8 cellular contexts compared by ENCODE assay signal in the genomic region with DNA sequence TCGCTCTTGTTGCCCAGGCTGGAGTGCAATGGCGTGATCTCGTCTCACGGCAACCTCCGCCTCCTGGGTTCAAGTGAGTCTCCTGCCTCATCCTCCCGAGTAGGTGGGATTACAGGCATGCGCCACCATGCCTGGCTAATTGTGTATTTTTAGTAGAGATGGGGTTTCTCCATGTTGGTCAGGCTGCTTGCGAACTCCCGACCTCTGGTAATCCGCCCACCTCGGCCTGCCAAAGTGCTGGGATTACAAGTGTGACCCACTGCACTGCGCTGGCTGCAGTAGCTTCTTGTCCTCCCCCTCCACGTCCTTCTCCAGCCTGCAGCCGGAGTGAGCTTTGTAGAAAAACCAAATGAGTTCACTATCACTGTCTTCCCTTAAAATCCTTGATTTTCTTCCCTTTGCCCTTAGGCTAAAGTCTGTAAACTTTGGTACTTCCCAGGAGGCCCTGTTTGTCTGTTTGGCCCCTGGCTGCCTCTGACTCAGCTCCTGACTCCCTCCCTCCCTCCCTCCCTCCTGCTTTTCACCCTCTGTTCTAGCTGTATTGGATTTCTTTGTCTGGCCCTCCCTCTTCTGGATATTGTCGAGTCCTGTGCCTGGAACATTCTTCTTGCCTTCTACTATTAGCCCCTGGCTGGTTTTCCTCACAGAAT. TPM values are rescaled to one million over a fixed set of nuclear protein-coding genes. Genes with fewer than 3 reads are reported as not detected.
A peak's percentile ranks its signal among the peaks of the same experiment; 100 is the strongest.
DNase-seq lines count a peak whose midpoint lies in the region; ATAC-seq and TF ChIP-seq lines count a peak whose summit lies in the region.

No MANE protein-coding gene starts in this region.

- peak overlapping the region; percentile 85 to 94 (median 92) for H3K27ac ChIP-seq in gastrocnemius medialis

- no peaks in the 10 kb centered on the region for H3K27me3 Mint-ChIP-seq in activated naive CD4-positive, alpha-beta T cell treated with anti-CD3 and anti-CD28 coated beads, Interleukin-2, amount 10 ng/mL, durations not matched to agents 7 days and 5 days
- no peaks in the 10 kb centered on the region for H3K27me3 Mint-ChIP-seq in activated T-helper 1 cell treated with anti-CD3 and anti-CD28 coated beads, Interleukin-12 subunit alpha, Interleukin-12 subunit beta, Interleukin-2, Interleukin-4 antibody, amounts not matched to agents 30 ng/mL and 10 ng/mL and 1 ng/mL, durations not matched to agents 14 hours and 24 hours and 36 hours (ENCODE audit: insufficient read depth)

- H3K4me3 ChIP-seq in gastrocnemius medialis: peak overlapping the region in 1 of 4 donors; percentile 33

- no peaks in the 10 kb centered on the region for H3K27me3 ChIP-seq in gastrocnemius medialis

- in situ Hi-C loops in gastrocnemius medialis (cut with MboI; ENCODE audit: low sequenced_read_pairs in 4 of 4): loop anchor here in 2 of 4 donors (10.0 to 25.0 kb wide), 3 partner anchors 79 to 559 kb away; no protein-coding TSS in a partner anchor

- peak overlapping the region; percentile 30 to 90 for H3K27ac Mint-ChIP-seq in activated naive CD4-positive, alpha-beta T cell treated with anti-CD3 and anti-CD28 coated beads, Interleukin-2, amount 50 U/mL, for 72 hours
- H3K27ac Mint-ChIP-seq in activated naive CD4-positive, alpha-beta T cell treated with anti-CD3 and anti-CD28 coated beads, Interleukin-2, amount 10 ng/mL, durations not matched to agents 7 days and 5 days: no peak overlapping the region
- peak overlapping the region; percentile 37 for H3K27ac Mint-ChIP-seq in activated T-helper 1 cell treated with anti-CD3 and anti-CD28 coated beads, Interleukin-12 subunit alpha, Interleukin-12 subunit beta, Interleukin-2, Interleukin-4 antibody, amounts not matched to agents 30 ng/mL and 10 ng/mL and 1 ng/mL, durations not matched to agents 14 hours and 24 hours and 36 hours

- TF ChIP-seq POLR2A in gastrocnemius medialis (IDR thresholded peaks at IDR 0.05): no peak

- ATAC-seq in activated naive CD4-positive, alpha-beta T cell treated with anti-CD3 and anti-CD28 coated beads, Interleukin-2, amount 50 U/mL, for 72 hours: no peak
- peak; percentile 90 for ATAC-seq in left ventricle myocardium superior
- peak; percentile 97 to 99 for ATAC-seq in gastrocnemius medialis
- ATAC-seq in HG02885 (IDR thresholded peaks at IDR 0.05; ENCODE audit: poor library complexity, unreplicated experiment): no peak
- ATAC-seq in GM19452 (IDR thresholded peaks at IDR 0.05; ENCODE audit: unreplicated experiment): no peak

- H3K4me1 ChIP-seq in gastrocnemius medialis: peaks cover 35 to 43% of the 10 kb centered on the region in 2 donors

- no peaks in the 10 kb centered on the region for H3K36me3 ChIP-seq in gastrocnemius medialis

- no peak overlapping the region for H3K4me3 Mint-ChIP-seq in activated naive CD4-positive, alpha-beta T cell treated with anti-CD3 and anti-CD28 coated beads, Interleukin-2, amount 10 ng/mL, durations not matched to agents 7 days and 5 days
- no peak overlapping the region for H3K4me3 Mint-ChIP-seq in activated T-helper 1 cell treated with anti-CD3 and anti-CD28 coated beads, Interleukin-12 subunit alpha, Interleukin-12 subunit beta, Interleukin-2, Interleukin-4 antibody, amounts not matched to agents 30 ng/mL and 10 ng/mL and 1 ng/mL, durations not matched to agents 14 hours and 24 hours and 36 hours

- CTCF ChIA-PET in activated naive CD4-positive, alpha-beta T cell treated with anti-CD3 and anti-CD28 coated beads, Interleukin-2, amount 10 ng/mL, durations not matched to agents 7 days and 5 days (lab: Charles Lee): interaction anchor here (0.7 to 1.2 kb wide), 2 partner anchors 12 to 739 kb away, joined by 4 read pairs; no protein-coding TSS in a partner anchor

- peak in 4 of 5 experiments; percentile 11 to 42 (median 32) for TF ChIP-seq CTCF in gastrocnemius medialis (IDR thresholded peaks at IDR 0.05 in 4 of 5, conservative IDR thresholded peaks at IDR 0.05 in 1 of 5)

- intact Hi-C loops in activated T-helper 1 cell treated with anti-CD3 and anti-CD28 coated beads, Interleukin-12 subunit alpha, Interleukin-12 subunit beta, Interleukin-2, Interleukin-4 antibody, amounts not matched to agents 30 ng/mL and 10 ng/mL and 1 ng/mL, durations not matched to agents 14 hours and 24 hours and 36 hours (cut with micrococcal nuclease): loop anchor here (10.0 kb wide), 2 partner anchors 109 to 259 kb away; no protein-coding TSS in a partner anchor
- intact Hi-C loops in left ventricle myocardium superior (cut with micrococcal nuclease) (loop anchor here (10.0 kb wide), 1 partner anchor 89 kb away; no protein-coding TSS in a partner anchor), gastrocnemius medialis (cut with DNase I; ENCODE audit: low total_unique reads) (loop anchor here (2.0 to 10.0 kb wide), 2 partner anchors 19 to 119 kb away; no protein-coding TSS in a partner anchor)

- no peaks in the 10 kb centered on the region for H3K36me3 Mint-ChIP-seq in activated naive CD4-positive, alpha-beta T cell treated with anti-CD3 and anti-CD28 coated beads, Interleukin-2, amount 50 U/mL, for 72 hours
- peaks cover 4% of the 10 kb centered on the region for H3K36me3 Mint-ChIP-seq in activated naive CD4-positive, alpha-beta T cell treated with anti-CD3 and anti-CD28 coated beads, Interleukin-2, amount 10 ng/mL, durations not matched to agents 7 days and 5 days
- H3K36me3 Mint-ChIP-seq in activated T-helper 1 cell treated with anti-CD3 and anti-CD28 coated beads, Interleukin-12 subunit alpha, Interleukin-12 subunit beta, Interleukin-2, Interleukin-4 antibody, amounts not matched to agents 30 ng/mL and 10 ng/mL and 1 ng/mL, durations not matched to agents 14 hours and 24 hours and 36 hours (ENCODE audit: low read depth): peaks cover 12% of the 10 kb centered on the region

- H3K9me3 ChIP-seq in gastrocnemius medialis: no peaks in the 10 kb centered on the region

- no peaks in the 10 kb centered on the region for H3K9me3 Mint-ChIP-seq in activated naive CD4-positive, alpha-beta T cell treated with anti-CD3 and anti-CD28 coated beads, Interleukin-2, amount 50 U/mL, for 72 hours
- H3K9me3 Mint-ChIP-seq in activated naive CD4-positive, alpha-beta T cell treated with anti-CD3 and anti-CD28 coated beads, Interleukin-2, amount 10 ng/mL, durations not matched to agents 7 days and 5 days: no peaks in the 10 kb centered on the region
- H3K9me3 Mint-ChIP-seq in activated T-helper 1 cell treated with anti-CD3 and anti-CD28 coated beads, Interleukin-12 subunit alpha, Interleukin-12 subunit beta, Interleukin-2, Interleukin-4 antibody, amounts not matched to agents 30 ng/mL and 10 ng/mL and 1 ng/mL, durations not matched to agents 14 hours and 24 hours and 36 hours: no peaks in the 10 kb centered on the region

- DNase-seq in activated naive CD4-positive, alpha-beta T cell treated with anti-CD3 and anti-CD28 coated beads, Interleukin-2, amount 50 U/mL, for 72 hours (ENCODE audit: low spot score in 2 of 2): no peak
- DNase-seq in activated naive CD4-positive, alpha-beta T cell treated with anti-CD3 and anti-CD28 coated beads, Interleukin-2, amount 10 ng/mL, durations not matched to agents 7 days and 5 days: no peak
- DNase-seq in activated T-helper 1 cell treated with anti-CD3 and anti-CD28 coated beads, Interleukin-12 subunit alpha, Interleukin-12 subunit beta, Interleukin-2, Interleukin-4 antibody, amounts not matched to agents 30 ng/mL and 10 ng/mL and 1 ng/mL, durations not matched to agents 14 hours and 24 hours and 36 hours (ENCODE audit: low spot score): no peak
- DNase-seq in left ventricle myocardium superior (peak; percentile 68), gastrocnemius medialis (peak; percentile 85 to 86), DMS79 treated with DMSO at 0.1 percent for 48 hours (lab: John Stamatoyannopoulos, UW) (no peak)

- peaks cover 29% of the 10 kb centered on the region for H3K4me1 Mint-ChIP-seq in activated naive CD4-positive, alpha-beta T cell treated with anti-CD3 and anti-CD28 coated beads, Interleukin-2, amount 10 ng/mL, durations not matched to agents 7 days and 5 days
- H3K4me1 Mint-ChIP-seq in activated T-helper 1 cell treated with anti-CD3 and anti-CD28 coated beads, Interleukin-12 subunit alpha, Interleukin-12 subunit beta, Interleukin-2, Interleukin-4 antibody, amounts not matched to agents 30 ng/mL and 10 ng/mL and 1 ng/mL, durations not matched to agents 14 hours and 24 hours and 36 hours (ENCODE audit: low read depth): peaks cover 35% of the 10 kb centered on the region

RNA-seq across cellular contexts. Expression of a gene that starts 12.9 kb away (rescaled TPM):
- 1 to 10 TPM; 5.6 to 6.9 TPM for total RNA-seq in activated naive CD4-positive, alpha-beta T cell treated with anti-CD3 and anti-CD28 coated beads, Interleukin-2, amount 50 U/mL, for 72 hours
- 6.3 and 7.1 TPM in 2 replicates for total RNA-seq in activated T-helper 1 cell treated with anti-CD3 and anti-CD28 coated beads, Interleukin-12 subunit alpha, Interleukin-12 subunit beta, Interleukin-2, Interleukin-4 antibody, amounts not matched to agents 30 ng/mL and 10 ng/mL and 1 ng/mL, durations not matched to agents 14 hours and 24 hours and 36 hours
- 7.1 TPM for total RNA-seq in left ventricle myocardium superior
- 10 to 100 TPM in 1 of 4 donors, 1 to 10 TPM in 2, under 1 TPM in 1; 0.72 to 15.3 (median 2.3) TPM for total RNA-seq in gastrocnemius medialis

RNA-seq across cellular contexts. Expression of a gene that starts 50.6 kb away (rescaled TPM):
- total RNA-seq in activated naive CD4-positive, alpha-beta T cell treated with anti-CD3 and anti-CD28 coated beads, Interleukin-2, amount 50 U/mL, for 72 hours: 10 to 100 TPM; 12.6 to 19.3 TPM
- 7.8 and 9.3 TPM in 2 replicates for total RNA-seq in activated T-helper 1 cell treated with anti-CD3 and anti-CD28 coated beads, Interleukin-12 subunit alpha, Interleukin-12 subunit beta, Interleukin-2, Interleukin-4 antibody, amounts not matched to agents 30 ng/mL and 10 ng/mL and 1 ng/mL, durations not matched to agents 14 hours and 24 hours and 36 hours
- total RNA-seq in left ventricle myocardium superior (3.2 TPM), gastrocnemius medialis (1 to 10 TPM in 1 of 4 donors, under 1 TPM in 2, not detected in 1; 0.16 to 2.2 (median 0.51) TPM)

RNA-seq across cellular contexts. Expression of a gene that starts 52.9 kb away (rescaled TPM):
- total RNA-seq in activated naive CD4-positive, alpha-beta T cell treated with anti-CD3 and anti-CD28 coated beads, Interleukin-2, amount 50 U/mL, for 72 hours: under 1 TPM in 1 of 2 donors, not detected in 1; 0.08 TPM
- total RNA-seq in activated T-helper 1 cell treated with anti-CD3 and anti-CD28 coated beads, Interleukin-12 subunit alpha, Interleukin-12 subunit beta, Interleukin-2, Interleukin-4 antibody, amounts not matched to agents 30 ng/mL and 10 ng/mL and 1 ng/mL, durations not matched to agents 14 hours and 24 hours and 36 hours: not detected in 2 replicates
- 8.0 TPM for total RNA-seq in left ventricle myocardium superior
- total RNA-seq in gastrocnemius medialis: 10 to 100 TPM in 1 of 4 donors, 1 to 10 TPM in 3; 5.3 to 12.5 (median 8.2) TPM

Comparison
In these comparisons a context has a peak if more than half of its experiments do, and no peak if none do; other contexts are left out.
1. ATAC-seq: peak in left ventricle myocardium superior (single experiment) and gastrocnemius medialis (2 of 2); none in activated naive CD4-positive, alpha-beta T cell treated with anti-CD3 and anti-CD28 coated beads, Interleukin-2, amount 50 U/mL, for 72 hours (0 of 2), HG02885 (single experiment) and GM19452 (single experiment).
2. DNase-seq: peak in left ventricle myocardium superior (single experiment) and gastrocnemius medialis (2 of 2); none in activated naive CD4-positive, alpha-beta T cell treated with anti-CD3 and anti-CD28 coated beads, Interleukin-2, amount 50 U/mL, for 72 hours (0 of 2), activated naive CD4-positive, alpha-beta T cell treated with anti-CD3 and anti-CD28 coated beads, Interleukin-2, amount 10 ng/mL, durations not matched to agents 7 days and 5 days (single experiment), activated T-helper 1 cell treated with anti-CD3 and anti-CD28 coated beads, Interleukin-12 subunit alpha, Interleukin-12 subunit beta, Interleukin-2, Interleukin-4 antibody, amounts not matched to agents 30 ng/mL and 10 ng/mL and 1 ng/mL, durations not matched to agents 14 hours and 24 hours and 36 hours (single experiment) and DMS79 treated with DMSO at 0.1 percent for 48 hours (single experiment).